In genomic region chr9:130935660-130936271, GRCh38 we compare ENCODE assay signal across 1 cellular context.
A peak's percentile ranks its signal among the peaks of the same experiment; 100 is the strongest.
TF ChIP-seq lines count a peak whose summit lies in the region.

No MANE protein-coding gene starts in this region.

TF ChIP-seq in HepG2, 621 proteins besides CTCF, POLR2A, EP300 and RAD21 (continued from another document):
- TF ChIP-seq, protein P1, sequence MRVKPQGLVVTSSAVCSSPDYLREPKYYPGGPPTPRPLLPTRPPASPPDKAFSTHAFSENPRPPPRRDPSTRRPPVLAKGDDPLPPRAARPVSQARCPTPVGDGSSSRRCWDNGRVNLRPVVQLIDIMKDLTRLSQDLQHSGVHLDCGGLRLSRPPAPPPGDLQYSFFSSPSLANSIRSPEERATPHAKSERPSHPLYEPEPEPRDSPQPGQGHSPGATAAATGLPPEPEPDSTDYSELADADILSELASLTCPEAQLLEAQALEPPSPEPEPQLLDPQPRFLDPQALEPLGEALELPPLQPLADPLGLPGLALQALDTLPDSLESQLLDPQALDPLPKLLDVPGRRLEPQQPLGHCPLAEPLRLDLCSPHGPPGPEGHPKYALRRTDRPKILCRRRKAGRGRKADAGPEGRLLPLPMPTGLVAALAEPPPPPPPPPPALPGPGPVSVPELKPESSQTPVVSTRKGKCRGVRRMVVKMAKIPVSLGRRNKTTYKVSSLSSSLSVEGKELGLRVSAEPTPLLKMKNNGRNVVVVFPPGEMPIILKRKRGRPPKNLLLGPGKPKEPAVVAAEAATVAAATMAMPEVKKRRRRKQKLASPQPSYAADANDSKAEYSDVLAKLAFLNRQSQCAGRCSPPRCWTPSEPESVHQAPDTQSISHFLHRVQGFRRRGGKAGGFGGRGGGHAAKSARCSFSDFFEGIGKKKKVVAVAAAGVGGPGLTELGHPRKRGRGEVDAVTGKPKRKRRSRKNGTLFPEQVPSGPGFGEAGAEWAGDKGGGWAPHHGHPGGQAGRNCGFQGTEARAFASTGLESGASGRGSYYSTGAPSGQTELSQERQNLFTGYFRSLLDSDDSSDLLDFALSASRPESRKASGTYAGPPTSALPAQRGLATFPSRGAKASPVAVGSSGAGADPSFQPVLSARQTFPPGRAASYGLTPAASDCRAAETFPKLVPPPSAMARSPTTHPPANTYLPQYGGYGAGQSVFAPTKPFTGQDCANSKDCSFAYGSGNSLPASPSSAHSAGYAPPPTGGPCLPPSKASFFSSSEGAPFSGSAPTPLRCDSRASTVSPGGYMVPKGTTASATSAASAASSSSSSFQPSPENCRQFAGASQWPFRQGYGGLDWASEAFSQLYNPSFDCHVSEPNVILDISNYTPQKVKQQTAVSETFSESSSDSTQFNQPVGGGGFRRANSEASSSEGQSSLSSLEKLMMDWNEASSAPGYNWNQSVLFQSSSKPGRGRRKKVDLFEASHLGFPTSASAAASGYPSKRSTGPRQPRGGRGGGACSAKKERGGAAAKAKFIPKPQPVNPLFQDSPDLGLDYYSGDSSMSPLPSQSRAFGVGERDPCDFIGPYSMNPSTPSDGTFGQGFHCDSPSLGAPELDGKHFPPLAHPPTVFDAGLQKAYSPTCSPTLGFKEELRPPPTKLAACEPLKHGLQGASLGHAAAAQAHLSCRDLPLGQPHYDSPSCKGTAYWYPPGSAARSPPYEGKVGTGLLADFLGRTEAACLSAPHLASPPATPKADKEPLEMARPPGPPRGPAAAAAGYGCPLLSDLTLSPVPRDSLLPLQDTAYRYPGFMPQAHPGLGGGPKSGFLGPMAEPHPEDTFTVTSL (CRISPR knock-in tag; IDR thresholded peaks at IDR 0.05; ENCODE audit: borderline replicate concordance), result no peak
- TF ChIP-seq KDM1A (CRISPR knock-in tag; IDR thresholded peaks at IDR 0.05) (peak; percentile 93), CEBPB (IDR thresholded peaks at IDR 0.05; ENCODE audit: borderline replicate concordance, low read depth, low read length) (peak; percentile 60; the same call in 1 of the 2 replicates), ZNF772 (CRISPR knock-in tag; IDR thresholded peaks at IDR 0.05) (no peak), TBX2 (CRISPR knock-in tag; IDR thresholded peaks at IDR 0.05; ENCODE audit: borderline replicate concordance) (0 out of 2 replicates have a peak, but pooled peaks have one; percentile 9), ZFP91 (CRISPR knock-in tag; IDR thresholded peaks at IDR 0.05; ENCODE audit: borderline replicate concordance) (0 out of 2 replicates have a peak, but pooled peaks have one; percentile 4), ATF5 (CRISPR knock-in tag; IDR thresholded peaks at IDR 0.05; ENCODE audit: low read depth) (no peak), ZFX (CRISPR knock-in tag; IDR thresholded peaks at IDR 0.05; ENCODE audit: low read depth) (peak; percentile 18; the same call in 1 of the 2 replicates), RCOR2 (CRISPR knock-in tag; IDR thresholded peaks at IDR 0.05) (peak; percentile 20; the same call in 1 of the 2 replicates), CHD4 (IDR thresholded peaks at IDR 0.05; ENCODE audit: borderline replicate concordance, low read length) (peak; percentile 88), CHCHD3 (CRISPR knock-in tag; IDR thresholded peaks at IDR 0.05) (no peak), NCOA5 (CRISPR knock-in tag; IDR thresholded peaks at IDR 0.05) (no peak)
- TF ChIP-seq, protein P2, sequence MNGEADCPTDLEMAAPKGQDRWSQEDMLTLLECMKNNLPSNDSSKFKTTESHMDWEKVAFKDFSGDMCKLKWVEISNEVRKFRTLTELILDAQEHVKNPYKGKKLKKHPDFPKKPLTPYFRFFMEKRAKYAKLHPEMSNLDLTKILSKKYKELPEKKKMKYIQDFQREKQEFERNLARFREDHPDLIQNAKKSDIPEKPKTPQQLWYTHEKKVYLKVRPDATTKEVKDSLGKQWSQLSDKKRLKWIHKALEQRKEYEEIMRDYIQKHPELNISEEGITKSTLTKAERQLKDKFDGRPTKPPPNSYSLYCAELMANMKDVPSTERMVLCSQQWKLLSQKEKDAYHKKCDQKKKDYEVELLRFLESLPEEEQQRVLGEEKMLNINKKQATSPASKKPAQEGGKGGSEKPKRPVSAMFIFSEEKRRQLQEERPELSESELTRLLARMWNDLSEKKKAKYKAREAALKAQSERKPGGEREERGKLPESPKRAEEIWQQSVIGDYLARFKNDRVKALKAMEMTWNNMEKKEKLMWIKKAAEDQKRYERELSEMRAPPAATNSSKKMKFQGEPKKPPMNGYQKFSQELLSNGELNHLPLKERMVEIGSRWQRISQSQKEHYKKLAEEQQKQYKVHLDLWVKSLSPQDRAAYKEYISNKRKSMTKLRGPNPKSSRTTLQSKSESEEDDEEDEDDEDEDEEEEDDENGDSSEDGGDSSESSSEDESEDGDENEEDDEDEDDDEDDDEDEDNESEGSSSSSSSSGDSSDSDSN (CRISPR knock-in tag; IDR thresholded peaks at IDR 0.05), result no peak
